ENCODE assay signal across 1 cellular context in the genomic region with DNA sequence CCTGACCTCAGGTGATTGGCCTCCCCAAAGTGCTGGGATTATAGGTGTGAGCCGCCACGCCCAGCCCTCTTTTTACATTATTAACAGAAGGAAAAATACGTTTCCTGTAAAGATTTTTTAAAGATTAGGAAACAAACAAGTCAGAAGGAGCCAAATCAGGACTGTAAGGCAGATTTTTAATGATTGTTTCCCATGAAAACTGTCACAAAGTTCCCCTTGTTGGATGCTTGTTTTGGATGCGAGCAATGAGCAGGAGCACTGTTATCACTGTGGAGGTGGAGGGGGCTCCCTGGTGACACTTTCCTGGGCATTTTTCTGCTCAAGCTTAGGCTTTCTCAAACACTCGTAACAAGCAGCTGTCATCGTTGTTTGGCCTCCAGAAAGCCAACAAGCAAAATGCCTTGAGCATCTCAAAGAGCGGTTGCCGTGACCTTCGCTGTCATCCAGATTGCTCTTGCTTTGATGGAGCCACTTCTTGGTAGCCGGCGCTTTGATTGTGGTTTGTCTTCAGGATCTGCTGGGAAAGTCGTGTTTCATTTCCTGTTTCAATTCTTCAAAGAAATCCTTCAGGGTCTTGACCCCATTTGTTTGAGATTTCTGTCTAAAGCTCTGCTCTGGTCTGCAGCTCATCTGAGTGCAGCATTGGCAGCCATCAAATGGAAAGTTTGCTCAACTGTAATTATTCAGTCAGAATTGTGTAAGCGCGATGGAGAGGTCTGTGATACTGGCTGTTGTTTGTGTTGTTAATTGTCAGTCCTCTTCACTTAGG.
TF ChIP-seq lines count a peak whose summit lies in the region.

No MANE protein-coding gene starts in this region.

TF ChIP-seq in HepG2, 621 proteins besides CTCF, POLR2A, EP300 and RAD21 (continued from another document and continues in another):
- no peak for TF ChIP-seq NFAT5 (CRISPR knock-in tag; IDR thresholded peaks at IDR 0.05)
- no peak for TF ChIP-seq ZNF136 (CRISPR knock-in tag; IDR thresholded peaks at IDR 0.05; ENCODE audit: low read depth)
- TF ChIP-seq THRA (CRISPR knock-in tag; IDR thresholded peaks at IDR 0.05; ENCODE audit: borderline replicate concordance): peak; percentile 79; the same call in 1 of the 2 replicates
- no peak for TF ChIP-seq CENPX (CRISPR knock-in tag; IDR thresholded peaks at IDR 0.05)
- TF ChIP-seq ZBTB26 (CRISPR knock-in tag; IDR thresholded peaks at IDR 0.05; ENCODE audit: borderline replicate concordance): peak; percentile 93; the same call in 1 of the 2 replicates
- no peak for TF ChIP-seq SMYD3 (CRISPR knock-in tag; IDR thresholded peaks at IDR 0.05)
- TF ChIP-seq, protein P1, sequence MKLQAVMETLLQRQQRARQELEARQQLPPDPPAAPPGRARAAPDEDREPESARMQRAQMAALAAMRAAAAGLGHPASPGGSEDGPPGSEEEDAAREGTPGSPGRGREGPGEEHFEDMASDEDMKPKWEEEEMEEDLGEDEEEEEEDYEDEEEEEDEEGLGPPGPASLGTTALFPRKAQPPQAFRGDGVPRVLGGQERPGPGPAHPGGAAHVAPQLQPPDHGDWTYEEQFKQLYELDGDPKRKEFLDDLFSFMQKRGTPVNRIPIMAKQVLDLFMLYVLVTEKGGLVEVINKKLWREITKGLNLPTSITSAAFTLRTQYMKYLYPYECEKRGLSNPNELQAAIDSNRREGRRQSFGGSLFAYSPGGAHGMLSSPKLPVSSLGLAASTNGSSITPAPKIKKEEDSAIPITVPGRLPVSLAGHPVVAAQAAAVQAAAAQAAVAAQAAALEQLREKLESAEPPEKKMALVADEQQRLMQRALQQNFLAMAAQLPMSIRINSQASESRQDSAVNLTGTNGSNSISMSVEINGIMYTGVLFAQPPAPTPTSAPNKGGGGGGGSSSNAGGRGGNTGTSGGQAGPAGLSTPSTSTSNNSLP (IDR thresholded peaks at IDR 0.05; ENCODE audit: low read depth, low read length): peak; percentile 70; the same call in 1 of the 2 replicates
- no peak for TF ChIP-seq ZNF891 (CRISPR knock-in tag; IDR thresholded peaks at IDR 0.05)
- no peak for TF ChIP-seq ZNF432 (CRISPR knock-in tag; IDR thresholded peaks at IDR 0.05; ENCODE audit: borderline replicate concordance)
- TF ChIP-seq, protein P2, sequence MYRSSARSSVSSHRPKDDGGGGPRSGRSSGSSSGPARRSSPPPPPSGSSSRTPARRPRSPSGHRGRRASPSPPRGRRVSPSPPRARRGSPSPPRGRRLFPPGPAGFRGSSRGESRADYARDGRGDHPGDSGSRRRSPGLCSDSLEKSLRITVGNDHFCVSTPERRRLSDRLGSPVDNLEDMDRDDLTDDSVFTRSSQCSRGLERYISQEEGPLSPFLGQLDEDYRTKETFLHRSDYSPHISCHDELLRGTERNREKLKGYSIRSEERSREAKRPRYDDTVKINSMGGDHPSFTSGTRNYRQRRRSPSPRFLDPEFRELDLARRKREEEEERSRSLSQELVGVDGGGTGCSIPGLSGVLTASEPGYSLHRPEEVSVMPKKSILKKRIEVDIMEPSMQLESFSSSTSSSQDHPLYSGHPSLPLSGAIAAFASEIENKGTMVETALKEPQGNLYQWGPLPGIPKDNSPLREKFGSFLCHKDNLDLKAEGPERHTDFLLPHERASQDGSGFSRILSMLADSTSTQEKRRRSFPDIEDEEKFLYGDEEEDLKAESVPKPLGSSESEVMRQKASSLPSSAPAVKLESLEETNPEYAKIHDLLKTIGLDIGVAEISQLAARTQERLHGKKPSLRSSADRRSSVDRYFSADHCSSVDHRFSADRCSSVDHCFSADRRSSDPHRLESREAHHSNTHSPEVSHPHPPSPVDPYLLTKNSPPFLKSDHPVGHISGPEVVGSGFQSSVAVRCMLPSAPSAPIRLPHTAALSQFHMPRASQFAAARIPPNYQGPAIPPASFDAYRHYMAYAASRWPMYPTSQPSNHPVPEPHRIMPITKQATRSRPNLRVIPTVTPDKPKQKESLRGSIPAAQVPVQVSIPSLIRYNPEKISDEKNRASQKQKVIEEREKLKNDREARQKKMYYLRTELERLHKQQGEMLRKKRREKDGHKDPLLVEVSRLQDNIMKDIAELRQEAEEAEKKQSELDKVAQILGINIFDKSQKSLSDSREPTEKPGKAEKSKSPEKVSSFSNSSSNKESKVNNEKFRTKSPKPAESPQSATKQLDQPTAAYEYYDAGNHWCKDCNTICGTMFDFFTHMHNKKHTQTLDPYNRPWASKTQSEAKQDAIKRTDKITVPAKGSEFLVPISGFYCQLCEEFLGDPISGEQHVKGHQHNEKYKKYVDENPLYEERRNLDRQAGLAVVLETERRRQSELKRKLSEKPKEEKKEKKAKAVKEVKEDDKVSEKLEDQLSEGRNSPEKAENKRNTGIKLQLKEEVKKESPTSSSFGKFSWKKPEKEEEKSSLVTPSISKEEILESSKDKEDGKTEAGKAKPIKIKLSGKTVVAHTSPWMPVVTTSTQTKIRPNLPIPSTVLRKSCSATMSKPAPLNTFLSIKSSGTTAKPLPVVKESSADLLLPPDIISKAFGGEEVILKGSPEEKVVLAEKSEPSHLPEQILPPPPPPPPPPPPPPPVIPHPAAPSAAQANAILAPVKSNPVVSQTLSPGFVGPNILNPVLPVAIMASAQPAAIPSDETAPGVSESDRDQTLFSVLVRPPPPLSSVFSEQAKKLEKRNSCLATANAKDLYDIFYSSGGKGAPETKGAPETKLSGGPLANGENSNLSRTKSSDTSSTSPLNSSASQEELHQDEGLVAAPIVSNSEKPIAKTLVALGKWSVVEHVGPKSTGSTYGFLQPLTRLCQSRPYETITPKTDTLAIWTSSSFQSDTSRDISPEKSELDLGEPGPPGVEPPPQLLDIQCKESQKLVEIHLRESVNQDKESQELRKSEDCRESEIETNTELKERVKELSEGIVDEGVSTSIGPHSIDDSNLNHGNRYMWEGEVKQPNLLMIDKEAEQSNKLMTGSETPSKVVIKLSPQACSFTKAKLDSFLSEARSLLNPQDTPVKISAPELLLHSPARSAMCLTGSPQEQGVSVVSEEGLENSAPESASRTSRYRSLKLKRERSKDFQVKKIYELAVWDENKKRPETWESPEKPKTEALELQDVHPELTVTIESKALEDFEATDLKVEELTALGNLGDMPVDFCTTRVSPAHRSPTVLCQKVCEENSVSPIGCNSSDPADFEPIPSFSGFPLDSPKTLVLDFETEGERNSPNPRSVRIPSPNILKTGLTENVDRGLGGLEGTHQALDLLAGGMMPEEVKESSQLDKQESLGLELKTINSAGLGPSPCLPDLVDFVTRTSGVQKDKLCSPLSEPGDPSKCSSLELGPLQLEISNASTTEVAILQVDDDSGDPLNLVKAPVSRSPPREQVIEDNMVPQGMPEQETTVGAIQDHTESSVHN (CRISPR knock-in tag; IDR thresholded peaks at IDR 0.05): no peak
- no peak for TF ChIP-seq SNAPC2 (CRISPR knock-in tag; IDR thresholded peaks at IDR 0.05)
- TF ChIP-seq ZNF207 (IDR thresholded peaks at IDR 0.05; ENCODE audit: borderline replicate concordance): no peak
- no peak for TF ChIP-seq ZNF496 (CRISPR knock-in tag; IDR thresholded peaks at IDR 0.05; ENCODE audit: insufficient replicate concordance)
- TF ChIP-seq POGZ (CRISPR knock-in tag; IDR thresholded peaks at IDR 0.05): no peak
- TF ChIP-seq EED (CRISPR knock-in tag; IDR thresholded peaks at IDR 0.05): no peak
- TF ChIP-seq U2AF1 (optimal IDR thresholded peaks at IDR 0.05; ENCODE audit: low read depth, low read length): no peak
- peak; percentile 75 for TF ChIP-seq NCOR1 (IDR thresholded peaks at IDR 0.05; ENCODE audit: borderline replicate concordance, low read length)
- TF ChIP-seq GABPB1 (CRISPR knock-in tag; IDR thresholded peaks at IDR 0.05): no peak; the same call in 1 of the 2 replicates
- peak; percentile 74; the same call in 1 of the 2 replicates for TF ChIP-seq ZNF12 (CRISPR knock-in tag; IDR thresholded peaks at IDR 0.05)
- peak; percentile 63; the same call in 1 of the 2 replicates for TF ChIP-seq ZNF609 (CRISPR knock-in tag; IDR thresholded peaks at IDR 0.05; ENCODE audit: borderline replicate concordance)
- no peak for TF ChIP-seq SUZ12 (IDR thresholded peaks at IDR 0.05; ENCODE audit: low read depth, low read length)
- no peak for TF ChIP-seq ZNF564 (CRISPR knock-in tag; IDR thresholded peaks at IDR 0.05)
- no peak for TF ChIP-seq ZNF350 (CRISPR knock-in tag; IDR thresholded peaks at IDR 0.05; ENCODE audit: borderline replicate concordance, low read depth)
- peak; percentile 30; the same call in 1 of the 2 replicates for TF ChIP-seq NR2C2 (CRISPR knock-in tag; IDR thresholded peaks at IDR 0.05; ENCODE audit: borderline replicate concordance)
- TF ChIP-seq DNMT3B (CRISPR knock-in tag; conservative IDR thresholded peaks at IDR 0.05): no peak; the same call in 1 of the 2 replicates
- TF ChIP-seq ZNF260 (CRISPR knock-in tag; IDR thresholded peaks at IDR 0.05; ENCODE audit: borderline replicate concordance, low read depth): no peak
- no peak for TF ChIP-seq MBNL3 (CRISPR knock-in tag; conservative IDR thresholded peaks at IDR 0.05)
- TF ChIP-seq ONECUT2 (CRISPR knock-in tag; IDR thresholded peaks at IDR 0.05): no peak
- no peak for TF ChIP-seq ZNF556 (CRISPR knock-in tag; IDR thresholded peaks at IDR 0.05; ENCODE audit: borderline replicate concordance)
